In the genomic region with DNA sequence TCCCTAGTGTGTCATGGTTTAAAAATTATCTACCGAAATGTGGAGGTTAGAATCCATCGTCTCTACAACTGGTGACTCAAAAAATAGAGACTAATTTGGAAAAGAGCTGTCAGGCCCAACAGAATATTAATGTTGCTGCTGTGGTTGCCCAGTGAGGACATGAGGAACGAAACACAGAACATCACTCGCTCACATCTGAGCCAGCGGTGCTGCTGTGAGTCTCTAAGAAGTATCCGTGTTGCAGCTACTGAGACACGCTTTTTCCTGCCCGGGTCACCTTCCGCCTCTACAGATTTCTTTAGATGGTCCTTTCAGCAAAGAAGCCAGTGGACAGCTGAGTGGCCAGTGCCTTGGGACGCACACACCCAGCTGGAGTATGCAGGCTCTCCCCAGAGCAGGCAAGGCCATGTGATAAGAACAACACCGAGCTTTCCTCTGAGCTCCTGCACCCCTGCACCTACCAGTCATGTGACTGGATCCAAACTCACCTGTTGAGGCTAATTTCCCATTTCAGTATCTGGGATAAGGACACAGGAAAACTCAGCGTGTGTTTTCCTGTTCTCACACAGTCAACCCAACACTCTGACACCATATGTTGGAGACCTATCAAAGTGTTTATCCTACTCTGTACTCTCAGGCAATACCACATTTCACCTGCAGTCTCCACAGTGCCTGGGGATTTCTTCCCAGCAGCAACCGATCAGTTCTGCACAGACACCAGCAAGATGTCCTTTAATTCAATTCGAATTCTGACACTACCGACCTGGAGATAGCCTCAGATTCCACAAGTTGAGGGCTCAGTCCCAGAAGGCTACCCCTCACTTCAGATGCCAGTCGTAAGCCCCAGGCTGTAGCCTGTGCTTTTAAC, we compare ENCODE assay signal across 1 cellular context.
TF ChIP-seq lines count a peak whose summit lies in the region.

No MANE protein-coding gene starts in this region.

TF ChIP-seq in A549, 52 proteins besides CTCF, POLR2A, EP300 and RAD21 (continued from another document):
- no peak for TF ChIP-seq BHLHE40 (IDR thresholded peaks at IDR 0.05; ENCODE audit: low read depth, low read length)
- no peak for TF ChIP-seq TFCP2L1 (CRISPR knock-in tag; IDR thresholded peaks at IDR 0.05)
- no peak for TF ChIP-seq NR3C1 (IDR thresholded peaks at IDR 0.05)
- TF ChIP-seq HEYL (CRISPR knock-in tag; IDR thresholded peaks at IDR 0.05): no peak
